In the genomic region with DNA sequence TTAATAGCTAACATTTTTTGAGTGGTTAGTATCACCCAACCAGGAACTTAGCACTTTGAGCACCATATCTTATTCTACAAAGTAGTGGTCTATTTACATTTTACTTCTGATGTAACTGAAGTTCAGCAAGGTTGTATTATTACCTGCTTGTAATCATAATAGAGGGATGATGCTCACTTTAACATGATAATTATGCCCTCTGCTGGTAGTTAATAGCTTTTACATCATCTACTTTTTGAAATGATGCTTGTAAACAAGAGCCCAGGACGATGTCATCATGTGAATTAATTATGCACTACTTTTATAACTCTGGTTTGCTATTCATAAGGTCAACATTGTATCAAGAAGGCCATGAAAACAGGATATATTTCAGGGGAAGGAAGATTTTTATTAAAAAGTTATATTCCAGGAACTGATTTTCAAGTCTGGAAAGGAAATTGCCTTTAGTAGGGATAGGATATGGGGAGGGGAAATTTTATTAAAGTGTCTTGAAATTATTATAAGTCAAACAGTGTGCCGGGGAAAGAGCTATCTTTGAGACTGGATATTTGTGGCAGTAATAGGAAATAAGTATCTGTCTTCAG, we compare ENCODE assay signal across 8 cellular contexts.
DNase-seq lines count a peak whose midpoint lies in the region; ATAC-seq, FAIRE-seq and TF ChIP-seq lines count a peak whose summit lies in the region.

No MANE protein-coding gene starts in this region.

- WGBS in ovary, 3 donors: 6 to 20% (median 16%) methylated on average over 2 of the region's 2 CpGs

- no peaks in the 10 kb centered on the region for H3K9me3 ChIP-seq in endothelial cell of umbilical vein (replicated peaks; ENCODE audit: control insufficient read depth, insufficient read depth, low read length)
- H3K9me3 ChIP-seq in ovary: no peaks in the 10 kb centered on the region

- H3K36me3 ChIP-seq in endothelial cell of umbilical vein (ENCODE audit: control insufficient read depth in 2 of 2, extremely low read depth in 1 of 2, insufficient read depth in 2 of 2, low read length in 2 of 2): no peaks in the 10 kb centered on the region
- no peaks in the 10 kb centered on the region for H3K36me3 ChIP-seq in ovary

- TF ChIP-seq CTCF in endothelial cell of umbilical vein (IDR thresholded peaks at IDR 0.05; ENCODE audit: extremely low read depth in 1 of 2, insufficient read depth in 1 of 2, low read depth in 1 of 2, low read length in 2 of 2) (peak; percentile 25 to 28), retinal pigment epithelial cell (conservative IDR thresholded peaks at IDR 0.05; ENCODE audit: low read depth, low read length) (peak; percentile 48), ovary (IDR thresholded peaks at IDR 0.05) (no peak)

- H3K4me3 ChIP-seq in endothelial cell of umbilical vein (replicated peaks in 1 of 3; ENCODE audit: insufficient read depth in 1 of 3, low read depth in 1 of 3, low read length in 3 of 3): no peak overlapping the region
- H3K4me3 ChIP-seq in retinal pigment epithelial cell (ENCODE audit: low read length): no peak overlapping the region
- H3K4me3 ChIP-seq in ovary: no peak overlapping the region

- H3K4me1 Mint-ChIP-seq in activated naive CD8-positive, alpha-beta T cell treated with anti-CD3 and anti-CD28 coated beads, Interleukin-2, amount 50 U/mL, for 24 hours: no peaks in the 10 kb centered on the region

- dilution Hi-C loops in endothelial cell of umbilical vein (cut with MboI; ENCODE audit: extremely low pct_ligation_motif_present, low sequenced_read_pairs): no loop called here

- no peaks in the 10 kb centered on the region for H3K36me3 Mint-ChIP-seq in activated naive CD8-positive, alpha-beta T cell treated with anti-CD3 and anti-CD28 coated beads, Interleukin-2, amount 50 U/mL, for 24 hours (ENCODE audit: low read depth)

- DNase-seq in ELR (ENCODE audit: low read depth) (peak; percentile 75), KBM-7 (peak; percentile 40), OCI-M1 (lab: John Stamatoyannopoulos, UW) (peak; percentile 50), endothelial cell of umbilical vein (ENCODE audit: low read depth, low spot score) (peak; percentile 48), retinal pigment epithelial cell (ENCODE audit: low read depth) (no peak), ovary (no peak)
- no peak for DNase-seq in activated naive CD8-positive, alpha-beta T cell treated with anti-CD3 and anti-CD28 coated beads, Interleukin-2, amount 50 U/mL, for 24 hours

- no peak overlapping the region for H3K9ac ChIP-seq in endothelial cell of umbilical vein (replicated peaks; ENCODE audit: extremely low read depth, insufficient read depth, low read length)

- H3K4me1 ChIP-seq in endothelial cell of umbilical vein (ENCODE audit: control insufficient read depth, extremely low read depth, insufficient read depth, low read length) (no peaks in the 10 kb centered on the region), ovary (ENCODE audit: insufficient read depth) (no peaks in the 10 kb centered on the region)

- peaks cover 7% of the 10 kb centered on the region for H3K27me3 Mint-ChIP-seq in activated naive CD8-positive, alpha-beta T cell treated with anti-CD3 and anti-CD28 coated beads, Interleukin-2, amount 50 U/mL, for 24 hours

- no peak overlapping the region for H3K4me2 ChIP-seq in endothelial cell of umbilical vein (ENCODE audit: insufficient read depth, low read length)

- H4K20me1 ChIP-seq in endothelial cell of umbilical vein (replicated peaks; ENCODE audit: control insufficient read depth, extremely low read depth, insufficient read depth, low read length): no peaks in the 10 kb centered on the region

- no peak for TF ChIP-seq POLR2A in endothelial cell of umbilical vein (IDR thresholded peaks at IDR 0.05; ENCODE audit: low read depth, low read length)
- TF ChIP-seq POLR2A in ovary (IDR thresholded peaks at IDR 0.05): no peak

- BruUV-seq in endothelial cell of umbilical vein (replicated peaks; lab: Mats Ljungman, UMichigan): no TSS peak

- H3K9me1 ChIP-seq in endothelial cell of umbilical vein (replicated peaks; ENCODE audit: control insufficient read depth, extremely low read depth, insufficient read depth, low read length): no peaks in the 10 kb centered on the region

- no peak for TF ChIP-seq EP300 in ovary (IDR thresholded peaks at IDR 0.05)

- FAIRE-seq in endothelial cell of umbilical vein (lab: Jason Lieb, UNC): peak; percentile 74

- ATAC-seq in GM21529 (IDR thresholded peaks at IDR 0.05; ENCODE audit: unreplicated experiment): peak; percentile 70
- no peak for ATAC-seq in activated naive CD8-positive, alpha-beta T cell treated with anti-CD3 and anti-CD28 coated beads, Interleukin-2, amount 50 U/mL, for 24 hours

- in situ Hi-C loops in KBM-7 (cut with MboI; ENCODE audit: low pct_unique_long_range_greater_than_20kb, low sequenced_read_pairs): loop anchor here (25.0 kb wide), 1 partner anchor 428 kb away; no protein-coding TSS in a partner anchor

- H3K27ac ChIP-seq in endothelial cell of umbilical vein (ENCODE audit: insufficient read depth, low read depth, low read length) (no peak overlapping the region), ovary (no peak overlapping the region)

- H3K27ac Mint-ChIP-seq in activated naive CD8-positive, alpha-beta T cell treated with anti-CD3 and anti-CD28 coated beads, Interleukin-2, amount 50 U/mL, for 24 hours: no peak overlapping the region

- no peaks in the 10 kb centered on the region for H3K9me3 Mint-ChIP-seq in activated naive CD8-positive, alpha-beta T cell treated with anti-CD3 and anti-CD28 coated beads, Interleukin-2, amount 50 U/mL, for 24 hours

- no peak overlapping the region for H3K4me3 Mint-ChIP-seq in activated naive CD8-positive, alpha-beta T cell treated with anti-CD3 and anti-CD28 coated beads, Interleukin-2, amount 50 U/mL, for 24 hours

- H3K79me2 ChIP-seq in endothelial cell of umbilical vein (ENCODE audit: control insufficient read depth, insufficient read depth, low read length): no peaks in the 10 kb centered on the region

- H3K27me3 ChIP-seq in endothelial cell of umbilical vein (ENCODE audit: control insufficient read depth in 2 of 2, insufficient read depth in 2 of 2, low read length in 2 of 2) (no peaks in the 10 kb centered on the region), ovary (no peaks in the 10 kb centered on the region)

- H2AFZ ChIP-seq in endothelial cell of umbilical vein (ENCODE audit: low read depth, low read length): no peak overlapping the region

- POLR2A ChIA-PET in endothelial cell of umbilical vein (lab: Charles Lee): interaction anchor here (1.3 kb wide), 1 partner anchor 32 kb away, joined by 3 read pairs; no protein-coding TSS in a partner anchor

- intact Hi-C loops in endothelial cell of umbilical vein (cut with micrococcal nuclease) (loop anchor here (1.0 to 5.0 kb wide), 5 partner anchors 32 to 1063 kb away; no protein-coding TSS in a partner anchor), ovary (cut with DNase I) (no loop called here)

- CTCF ChIA-PET in endothelial cell of umbilical vein (lab: Charles Lee): interaction anchor here (0.7 to 2.5 kb wide), 55 partner anchors 9 to 1117 kb away, joined by 3 to 282 read pairs (median 5); a partner anchor contains a TSS

TF ChIP-seq in endothelial cell of umbilical vein, 7 proteins besides CTCF, POLR2A, EP300 and RAD21:
- TF ChIP-seq MYC (IDR thresholded peaks at IDR 0.05; ENCODE audit: low read depth, low read length) (no peak), EZH2 (IDR thresholded peaks at IDR 0.05; ENCODE audit: borderline replicate concordance, low read depth, low read length, severe bottlenecking) (no peak), POLR2AphosphoS5 (IDR thresholded peaks at IDR 0.05; ENCODE audit: insufficient read depth, low read depth, low read length) (no peak), GATA2 (IDR thresholded peaks at IDR 0.05; ENCODE audit: insufficient read depth, insufficient read length, low read depth, low read length) (no peak), FOS (IDR thresholded peaks at IDR 0.05; ENCODE audit: borderline replicate concordance, insufficient read depth, low read length) (no peak)
- TF ChIP-seq, protein P1, sequence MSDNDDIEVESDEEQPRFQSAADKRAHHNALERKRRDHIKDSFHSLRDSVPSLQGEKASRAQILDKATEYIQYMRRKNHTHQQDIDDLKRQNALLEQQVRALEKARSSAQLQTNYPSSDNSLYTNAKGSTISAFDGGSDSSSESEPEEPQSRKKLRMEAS (IDR thresholded peaks at IDR 0.05; ENCODE audit: insufficient read depth, insufficient read length): no peak

Comparison
In these comparisons a context has a peak if more than half of its experiments do, and no peak if none do; other contexts are left out.
1. DNase-seq: peak in ELR (single experiment), KBM-7 (single experiment), OCI-M1 (single experiment) and endothelial cell of umbilical vein (single experiment); none in retinal pigment epithelial cell (single experiment), activated naive CD8-positive, alpha-beta T cell treated with anti-CD3 and anti-CD28 coated beads, Interleukin-2, amount 50 U/mL, for 24 hours (single experiment) and ovary (0 of 5).
2. CTCF ChIP-seq: peak in endothelial cell of umbilical vein (2 of 2) and retinal pigment epithelial cell (single experiment); none in ovary (0 of 3).